In genomic region chr2:181240844-181241243, GRCh38 we compare ENCODE assay signal across 18 cellular contexts.
"Had no signal": no experiment of that assay in that cellular context is flagged by ENCODE, and none has a peak within 500 bp of the region (broad histone marks: within the 10 kb centered on the region; RNA-seq: fewer than 3 reads in every experiment).

No MANE protein-coding gene starts in this region.

- H3K4me1 Mint-ChIP-seq: WTC11 had no signal

- H3K4me3 Mint-ChIP-seq: activated naive CD4-positive, alpha-beta T cell treated with anti-CD3 and anti-CD28 coated beads for 36 hours; activated naive CD8-positive, alpha-beta T cell treated with anti-CD3 and anti-CD28 coated beads, Interleukin-2, amount 50 U/mL, for 24 hours; effector memory CD8-positive, alpha-beta T cell; natural killer cell; WTC11 had no signal

- H3K4me3 ChIP-seq: thyroid gland, uterus had no signal

- DNase-seq: activated CD4-positive, alpha-beta T cell treated with anti-CD3 and anti-CD28 coated beads for 4 hours; activated naive CD4-positive, alpha-beta T cell treated with anti-CD3 and anti-CD28 coated beads for 36 hours; activated naive CD8-positive, alpha-beta T cell treated with anti-CD3 and anti-CD28 coated beads, Interleukin-2, amount 50 U/mL, for 24 hours; activated T-cell treated with anti-CD3 and anti-CD28 coated beads for 4 hours; aorta; cortex of kidney; effector memory CD8-positive, alpha-beta T cell; foreskin keratinocyte; glutamatergic neuron; kidney glomerular epithelial cell; mesenchymal stem cell; natural killer cell; retina; stimulated activated CD4-positive, alpha-beta T cell treated with anti-CD3 and anti-CD28 coated beads, Interleukin-12 subunit alpha, Interleukin-12 subunit beta, amount 100 ng/mL, for 4 hours; stimulated activated CD4-positive, alpha-beta T cell treated with anti-CD3 and anti-CD28 coated beads, Interleukin-2, amount 100 ng/mL, for 24 hours; thyroid gland; uterus had no signal

- H3K27me3 Mint-ChIP-seq: activated naive CD8-positive, alpha-beta T cell treated with anti-CD3 and anti-CD28 coated beads, Interleukin-2, amount 50 U/mL, for 24 hours; effector memory CD8-positive, alpha-beta T cell had no signal

- H3K27ac Mint-ChIP-seq: activated naive CD4-positive, alpha-beta T cell treated with anti-CD3 and anti-CD28 coated beads for 36 hours; natural killer cell; WTC11 had no signal

- H3K4me1 ChIP-seq: foreskin keratinocyte, thyroid gland, uterus had no signal

- H3K27me3 ChIP-seq: foreskin keratinocyte, thyroid gland, uterus had no signal

- ATAC-seq: activated naive CD8-positive, alpha-beta T cell treated with anti-CD3 and anti-CD28 coated beads, Interleukin-2, amount 50 U/mL, for 24 hours; effector memory CD8-positive, alpha-beta T cell; foreskin keratinocyte; natural killer cell; WTC11 had no signal

- H3K36me3 ChIP-seq: thyroid gland, uterus had no signal

- H3K9me3 ChIP-seq: thyroid gland, uterus had no signal

- H3K27ac ChIP-seq: foreskin keratinocyte, thyroid gland, uterus had no signal

- H3K36me3 Mint-ChIP-seq: WTC11 had no signal

- H3K9me3 Mint-ChIP-seq: activated naive CD4-positive, alpha-beta T cell treated with anti-CD3 and anti-CD28 coated beads for 36 hours; WTC11 had no signal
